In genomic region chr5:10552183-10553143, GRCh38 we compare ENCODE assay signal across 8 cellular contexts. TPM values are rescaled to one million over a fixed set of nuclear protein-coding genes. Genes with fewer than 3 reads are reported as not detected.
DNase-seq lines count a peak whose midpoint lies in the region; ATAC-seq, FAIRE-seq and TF ChIP-seq lines count a peak whose summit lies in the region.

No MANE protein-coding gene starts in this region.

- no peaks in the 10 kb centered on the region for H3K36me3 Mint-ChIP-seq in activated naive CD4-positive, alpha-beta T cell treated with anti-CD3 and anti-CD28 coated beads, Interleukin-2, amount 10 ng/mL, durations not matched to agents 7 days and 5 days
- no peaks in the 10 kb centered on the region for H3K36me3 Mint-ChIP-seq in stimulated activated effector memory CD8-positive, alpha-beta T cell treated with anti-CD3 and anti-CD28 coated beads, Interleukin-12 subunit alpha, Interleukin-12 subunit beta, amount 100 ng/mL, for 72 hours

- POLR2A ChIA-PET in K562 (lab: Yijun Ruan, JAX): interaction anchor here (0.7 to 1.0 kb wide), 3 partner anchors 10 to 15 kb away, joined by 3 to 4 read pairs (median 3); no protein-coding TSS in a partner anchor

- no peaks in the 10 kb centered on the region for H4K20me1 ChIP-seq in K562 (replicated peaks; ENCODE audit: control insufficient read depth, insufficient read depth, low read length)

- WGBS in K562 (ENCODE audit: insufficient coverage, low coverage, missing lambda C conversion rate): 29% methylated on average over 14 of the region's 14 CpGs

- TF ChIP-seq POLR2A in K562 (conservative IDR thresholded peaks at IDR 0.05): no peak

- no peak for FAIRE-seq in K562 (lab: Jason Lieb, UNC)

- no peak for TF ChIP-seq CTCF in K562 (IDR thresholded peaks at IDR 0.05 in 2 of 3, conservative IDR thresholded peaks at IDR 0.05 in 1 of 3; ENCODE audit: insufficient read depth in 2 of 3, low read depth in 1 of 3, low read length in 3 of 3)

- no peak overlapping the region for H3K4me3 Mint-ChIP-seq in activated naive CD4-positive, alpha-beta T cell treated with anti-CD3 and anti-CD28 coated beads, Interleukin-2, amount 10 ng/mL, durations not matched to agents 7 days and 5 days
- H3K4me3 Mint-ChIP-seq in stimulated activated effector memory CD8-positive, alpha-beta T cell treated with anti-CD3 and anti-CD28 coated beads, Interleukin-12 subunit alpha, Interleukin-12 subunit beta, amount 100 ng/mL, for 72 hours: no peak overlapping the region

- H2AFZ ChIP-seq in K562 (ENCODE audit: low read depth, low read length): no peak overlapping the region

- H3K79me2 ChIP-seq in K562 (ENCODE audit: control insufficient read depth, insufficient read depth, low read length): no peaks in the 10 kb centered on the region

- no peak overlapping the region for H3K4me2 ChIP-seq in K562 (ENCODE audit: insufficient read depth, low read length)

- no peaks in the 10 kb centered on the region for H3K36me3 ChIP-seq in K562 (ENCODE audit: control insufficient read depth, insufficient read depth, low read length)

- H3K4me1 ChIP-seq in K562 (replicated peaks in 1 of 2; ENCODE audit: control insufficient read depth in 2 of 2, insufficient read depth in 2 of 2, low read length in 2 of 2): peaks cover 0 to 7% of the 10 kb centered on the region in 2 experiments; a peak in 2 of 5 replicates

- CTCF ChIA-PET in activated naive CD4-positive, alpha-beta T cell treated with anti-CD3 and anti-CD28 coated beads, Interleukin-2, amount 10 ng/mL, durations not matched to agents 7 days and 5 days (lab: Charles Lee): interaction anchor here (1.4 to 1.7 kb wide), 2 partner anchors 11 to 14 kb away, joined by 3 read pairs; no protein-coding TSS in a partner anchor
- CTCF ChIA-PET in K562 (lab: Yijun Ruan, JAX; ENCODE audit: low intra/inter-chr PET ratio): no interaction called here

- TF ChIP-seq RAD21 in K562 (CRISPR knock-in tag; conservative IDR thresholded peaks at IDR 0.05 in 1 of 2, IDR thresholded peaks at IDR 0.05 in 1 of 2): no peak

- peak; percentile 21 for DNase-seq in activated naive CD4-positive, alpha-beta T cell treated with anti-CD3 and anti-CD28 coated beads, Interleukin-2, amount 10 ng/mL, durations not matched to agents 7 days and 5 days
- DNase-seq in activated naive CD4-positive, alpha-beta T cell treated with anti-CD3 and anti-CD28 coated beads, Interleukin-2, amount 50 U/mL, for 16 hours: no peak
- DNase-seq in K562 (ENCODE audit: extremely low read depth in 1 of 4, low spot score in 3 of 4) (peak in 1 of 4 experiments; percentile 5), NCI-H187 (lab: John Stamatoyannopoulos, UW) (no peak), NCI-H2171 treated with DMSO at 0.1 percent for 48 hours (lab: John Stamatoyannopoulos, UW) (no peak)
- DNase-seq in stimulated activated effector memory CD8-positive, alpha-beta T cell treated with anti-CD3 and anti-CD28 coated beads, Interleukin-12 subunit alpha, Interleukin-12 subunit beta, amount 100 ng/mL, for 72 hours (ENCODE audit: low spot score in 2 of 2): no peak
- DNase-seq in stimulated activated CD4-positive, alpha-beta T cell treated with anti-CD3 and anti-CD28 coated beads, Interleukin-12 subunit alpha, Interleukin-12 subunit beta, amount 100 ng/mL, for 4 hours: no peak

- TF ChIP-seq EP300 in K562 (IDR thresholded peaks at IDR 0.05; ENCODE audit: low read length): no peak

- H3K27ac ChIP-seq in K562 (ENCODE audit: extremely low read depth, low read depth, low read length): no peak overlapping the region

- intact Hi-C loops in K562 (cut with micrococcal nuclease): no loop called here

- BruUV-seq in K562 (replicated peaks; lab: Mats Ljungman, UMichigan): no TSS peak

- no peaks in the 10 kb centered on the region for H3K9me1 ChIP-seq in K562 (ENCODE audit: control insufficient read depth, insufficient read depth, low read length)

- no peak overlapping the region for H3K27ac Mint-ChIP-seq in activated naive CD4-positive, alpha-beta T cell treated with anti-CD3 and anti-CD28 coated beads, Interleukin-2, amount 10 ng/mL, durations not matched to agents 7 days and 5 days
- H3K27ac Mint-ChIP-seq in stimulated activated effector memory CD8-positive, alpha-beta T cell treated with anti-CD3 and anti-CD28 coated beads, Interleukin-12 subunit alpha, Interleukin-12 subunit beta, amount 100 ng/mL, for 72 hours: no peak overlapping the region

- H3K4me1 Mint-ChIP-seq in activated naive CD4-positive, alpha-beta T cell treated with anti-CD3 and anti-CD28 coated beads, Interleukin-2, amount 10 ng/mL, durations not matched to agents 7 days and 5 days: peaks cover 15% of the 10 kb centered on the region
- H3K4me1 Mint-ChIP-seq in stimulated activated effector memory CD8-positive, alpha-beta T cell treated with anti-CD3 and anti-CD28 coated beads, Interleukin-12 subunit alpha, Interleukin-12 subunit beta, amount 100 ng/mL, for 72 hours: peaks cover 15% of the 10 kb centered on the region

- in situ Hi-C loops in K562 (cut with MboI): no loop called here

- H3K9ac ChIP-seq in K562 (ENCODE audit: insufficient read depth in 1 of 2, low read depth in 2 of 2, low read length in 2 of 2): no peak overlapping the region

- peaks cover 3% of the 10 kb centered on the region; the same call in 1 of the 2 replicates for H3K9me3 ChIP-seq in K562 (replicated peaks; ENCODE audit: control insufficient read depth, insufficient read depth, low read depth, low read length)

- H3K9me3 Mint-ChIP-seq in activated naive CD4-positive, alpha-beta T cell treated with anti-CD3 and anti-CD28 coated beads, Interleukin-2, amount 10 ng/mL, durations not matched to agents 7 days and 5 days: peaks cover 11% of the 10 kb centered on the region
- no peaks in the 10 kb centered on the region for H3K9me3 Mint-ChIP-seq in stimulated activated effector memory CD8-positive, alpha-beta T cell treated with anti-CD3 and anti-CD28 coated beads, Interleukin-12 subunit alpha, Interleukin-12 subunit beta, amount 100 ng/mL, for 72 hours

- no peak overlapping the region for H3K4me3 ChIP-seq in K562

- H3K27me3 ChIP-seq in K562 (ENCODE audit: control insufficient read depth in 2 of 2, insufficient read depth in 2 of 2, low read length in 2 of 2): peaks cover 46 to 69% of the 10 kb centered on the region in 2 experiments

- peak; percentile 82 for ATAC-seq in HG03432 (IDR thresholded peaks at IDR 0.05; ENCODE audit: unreplicated experiment)
- ATAC-seq in K562: peak; percentile 33; the same call in 2 of the 3 replicates
- ATAC-seq in stimulated activated effector memory CD8-positive, alpha-beta T cell treated with anti-CD3 and anti-CD28 coated beads, Interleukin-12 subunit alpha, Interleukin-12 subunit beta, amount 100 ng/mL, for 72 hours: peak; percentile 72

- peaks cover 51% of the 10 kb centered on the region for H3K27me3 Mint-ChIP-seq in activated naive CD4-positive, alpha-beta T cell treated with anti-CD3 and anti-CD28 coated beads, Interleukin-2, amount 10 ng/mL, durations not matched to agents 7 days and 5 days

TF ChIP-seq in K562, 482 proteins besides CTCF, POLR2A, EP300 and RAD21 (continues in another document):
- TF ChIP-seq NR3C1 (CRISPR knock-in tag; IDR thresholded peaks at IDR 0.05) (no peak), E2F1 (CRISPR knock-in tag; IDR thresholded peaks at IDR 0.05) (no peak), FUS (optimal IDR thresholded peaks at IDR 0.05; ENCODE audit: low read depth, low read length) (no peak), MCM2 (IDR thresholded peaks at IDR 0.05; ENCODE audit: low read depth) (no peak), ZNF384 (IDR thresholded peaks at IDR 0.05; ENCODE audit: low read depth, low read length) (peak; percentile 50; the same call in 1 of the 2 replicates), ZNF146 (CRISPR knock-in tag; IDR thresholded peaks at IDR 0.05; ENCODE audit: unreplicated experiment) (no peak), PKNOX1 (IDR thresholded peaks at IDR 0.05) (0 out of 2 replicates have a peak, but pooled peaks have one; percentile 8), ZBTB1 (CRISPR knock-in tag; IDR thresholded peaks at IDR 0.05; ENCODE audit: borderline replicate concordance, low read depth) (no peak), NONO (IDR thresholded peaks at IDR 0.05; ENCODE audit: low read depth in 2 of 2, low read length in 1 of 2) (no peak)

RNA-seq across cellular contexts. Expression of gene ANKRD33B, which starts 11.4 kb away (rescaled TPM):
- total RNA-seq in K562 (2011; cell fraction: chromatin; rRNA removed; ENCODE audit: low replicate concordance): 1.3 and 1.7 TPM in 2 replicates
- 1.5 and 1.6 TPM in 2 replicates for total RNA-seq in K562 (2011; cell fraction: nucleolus; rRNA removed)
- 1.5 and 1.7 TPM in 2 replicates for total RNA-seq in K562 (2011; cell fraction: nucleoplasm; rRNA removed)
- total RNA-seq in K562 (2014; rRNA removed) (0.45 and 0.53 TPM in 2 replicates), K562 (2014; rRNA removed; fragmentation: Illumina TruSeq; extraction: Trizol) (0.38 and 0.40 TPM in 2 replicates), K562 (2015; rRNA removed; fragmentation: Illumina TruSeq; extraction: Trizol) (1.5 TPM in 2 replicates), K562 (2021) (1.3 and 1.7 TPM in 2 replicates)
- polyA plus RNA-seq in K562 (2011; rRNA removed) (0.08 and 0.17 TPM in 2 replicates), K562 (2014; fragmentation: Illumina TruSeq; extraction: Trizol) (0.43 and 0.54 TPM in 2 replicates), K562 (2014; fragmentation: Nextera tagmentation; extraction: Ambion mirVana) (under 1 TPM; 0.10 to 0.17 TPM), K562 (2014; rRNA removed) (0.16 and 0.33 TPM in 2 replicates)
- 0.15 and 0.21 TPM in 2 replicates for polyA plus RNA-seq in K562 (2011; cell fraction: cytosol; rRNA removed)
- polyA plus RNA-seq in K562 (2011; cell fraction: nucleus; rRNA removed): 0.24 and 0.44 TPM in 2 replicates
- polyA plus RNA-seq in K562 (2012): 1.5 and 3.9 TPM in 2 replicates
- polyA minus RNA-seq in K562 (2011; rRNA and poly(A)+ RNA removed): 0.36 and 0.67 TPM in 2 replicates
- polyA minus RNA-seq in K562 (2011; cell fraction: cytosol; rRNA and poly(A)+ RNA removed): 0.36 and 1.2 TPM in 2 replicates
- polyA minus RNA-seq in K562 (2011; cell fraction: nucleus; rRNA and poly(A)+ RNA removed): 0.78 and 0.81 TPM in 2 replicates
